ENCODE assay signal across 17 cellular contexts in the genomic region with DNA sequence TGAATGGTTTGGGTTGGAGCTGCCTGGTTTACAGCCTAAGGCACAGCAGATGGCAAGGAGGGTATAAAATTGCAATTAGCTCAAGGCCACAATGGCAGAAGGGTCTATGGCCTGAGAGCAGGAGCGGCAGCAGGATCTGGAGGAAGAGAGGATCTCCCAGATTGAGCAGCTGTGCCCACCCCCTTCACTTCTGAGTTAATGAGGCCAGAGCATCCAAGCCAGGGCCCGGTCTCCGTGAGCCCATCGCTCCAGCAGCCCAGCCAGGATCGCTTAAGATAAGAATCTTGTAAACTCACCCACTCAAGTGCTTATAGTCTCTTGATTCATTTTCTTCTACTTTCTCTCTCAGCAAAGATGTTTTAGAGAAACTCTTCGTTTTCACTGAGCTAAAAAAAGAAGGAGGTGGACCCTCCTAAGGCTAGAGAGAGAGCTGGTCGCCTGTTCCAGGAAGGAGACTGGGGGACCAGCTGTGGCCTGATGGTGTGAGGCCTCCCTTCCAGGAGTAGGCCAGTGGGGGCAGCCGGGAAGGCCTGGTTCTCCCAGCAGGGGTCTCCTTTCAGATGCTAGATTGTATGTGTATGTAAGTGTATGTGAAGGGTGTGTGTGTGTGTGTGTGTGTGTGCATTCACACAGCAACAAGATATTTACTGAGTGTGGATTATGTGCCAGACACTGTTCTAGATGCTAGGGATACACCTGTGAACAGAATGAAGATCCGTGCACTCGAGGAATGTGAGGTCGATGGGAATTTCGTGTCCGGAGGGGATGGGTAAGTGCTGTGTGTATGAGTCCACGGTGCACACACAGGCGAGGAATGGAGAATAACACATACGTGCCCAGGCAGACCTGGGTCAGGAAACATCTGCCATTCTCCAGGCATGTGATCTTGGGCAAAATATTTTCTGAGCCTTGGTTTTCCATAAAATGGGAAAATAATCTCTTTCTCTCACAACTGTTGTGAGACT. TPM values are rescaled to one million over a fixed set of nuclear protein-coding genes. Genes with fewer than 3 reads are reported as not detected.
DNase-seq lines count a peak whose midpoint lies in the region; TF ChIP-seq lines count a peak whose summit lies in the region.
"Had no signal": no experiment of that assay in that cellular context is flagged by ENCODE, and none has a peak within 500 bp of the region (broad histone marks: within the 10 kb centered on the region; RNA-seq: fewer than 3 reads in every experiment).

No MANE protein-coding gene starts in this region.

- H3K27ac Mint-ChIP-seq in neural progenitor cell, result peak overlapping the region; percentile 79

- H3K27me3 ChIP-seq in BE2C (no peaks in the 10 kb centered on the region), neural progenitor cell (no peaks in the 10 kb centered on the region)

- H3K36me3 ChIP-seq in BE2C (no peaks in the 10 kb centered on the region), neural progenitor cell (no peaks in the 10 kb centered on the region)

- no peaks in the 10 kb centered on the region for H3K36me3 Mint-ChIP-seq in neural progenitor cell
- H3K36me3 Mint-ChIP-seq: naive thymus-derived CD4-positive, alpha-beta T cell had no signal

- no peaks in the 10 kb centered on the region for H4K20me1 ChIP-seq in neural progenitor cell (ENCODE audit: low read depth)

- H2AFZ ChIP-seq in neural progenitor cell (replicated peaks), result peak overlapping the region; percentile 50

- TF ChIP-seq CTCF in BE2C (IDR thresholded peaks at IDR 0.05; ENCODE audit: low read depth, low read length) (peak; percentile 39), neural progenitor cell (IDR thresholded peaks at IDR 0.05) (no peak), GM10266 (IDR thresholded peaks at IDR 0.05; ENCODE audit: control insufficient read depth, insufficient read depth, low read depth, missing control alignments) (no peak)

- peaks cover 58% of the 10 kb centered on the region for H3K4me1 Mint-ChIP-seq in neural progenitor cell
- H3K4me1 Mint-ChIP-seq: naive thymus-derived CD4-positive, alpha-beta T cell had no signal

- H3K4me1 ChIP-seq in BE2C (peaks cover 23% of the 10 kb centered on the region), neural progenitor cell (peaks cover 21% of the 10 kb centered on the region)

- H3K27ac ChIP-seq in neural progenitor cell, result no peak overlapping the region
- no peak overlapping the region for H3K27ac ChIP-seq in substantia nigra (ENCODE audit: low read depth, low read length, poor library complexity, severe bottlenecking)

- H3K9me3 ChIP-seq in BE2C (no peaks in the 10 kb centered on the region), neural progenitor cell (ENCODE audit: low read depth) (no peaks in the 10 kb centered on the region)

- peaks cover 19% of the 10 kb centered on the region for H3K27me3 Mint-ChIP-seq in neural progenitor cell (ENCODE audit: insufficient read depth, low read depth)

- no peak overlapping the region for H3K9ac ChIP-seq in neural progenitor cell

- peaks cover 3% of the 10 kb centered on the region for H3F3A ChIP-seq in neural progenitor cell (ENCODE audit: low read depth)

- H3K9me3 Mint-ChIP-seq in neural progenitor cell, result no peaks in the 10 kb centered on the region

- no peak overlapping the region for H3K4me2 ChIP-seq in neural progenitor cell

- no peak overlapping the region for H3K4me3 Mint-ChIP-seq in neural progenitor cell
- H3K4me3 Mint-ChIP-seq: naive thymus-derived CD4-positive, alpha-beta T cell had no signal

- DNase-seq in BE2C, result peak; percentile 80
- peak; percentile 46 for DNase-seq in NCI-H2171 (lab: John Stamatoyannopoulos, UW)
- DNase-seq in dermis blood vessel endothelial cell, result peak; percentile 61
- DNase-seq in neural progenitor cell (ENCODE audit: low spot score), result peak; percentile 27
- no peak for DNase-seq in HT-29 (ENCODE audit: low spot score)
- DNase-seq in hepatic stellate cell (ENCODE audit: low spot score), result no peak
- no peak for DNase-seq in substantia nigra (lab: John Stamatoyannopoulos, UW)
- no peak for DNase-seq in GM10266 (ENCODE audit: extremely low spot score)
- DNase-seq: activated CD8-positive, alpha-beta memory T cell treated with anti-CD3 and anti-CD28 coated beads, Interleukin-2, amount 50 U/mL, for 4 hours; DMS153; head of caudate nucleus; left cardiac atrium; naive thymus-derived CD4-positive, alpha-beta T cell; NCI-H1092 treated with DMSO at 0.1 percent for 48 hours; NCI-H510A treated with DMSO at 0.1 percent for 48 hours; stimulated activated naive CD4-positive, alpha-beta T cell treated with Interleukin-2 at 50 U/mL for 16 hours; T-helper 2 cell had no signal

- no peaks in the 10 kb centered on the region for H3K79me2 ChIP-seq in neural progenitor cell (ENCODE audit: low read depth)

- no peak overlapping the region for H3K4me3 ChIP-seq in BE2C (ENCODE audit: low read depth, low read length)
- H3K4me3 ChIP-seq in neural progenitor cell, result no peak overlapping the region

RNA-seq across cellular contexts. Expression of gene MAGEF1, which starts 18.6 kb away (rescaled TPM):
- 190 TPM for polyA plus RNA-seq in BE2C (2012; ENCODE audit: insufficient read depth, insufficient read length, low read depth)
- total RNA-seq in dermis blood vessel endothelial cell, result 12.4 and 12.9 TPM in 2 replicates
- total RNA-seq in neural progenitor cell (ENCODE audit: low replicate concordance), result 73.9 and 88.1 TPM in 2 replicates
- 30.9 and 33.8 TPM in 2 replicates for total RNA-seq in HT-29 (2014; rRNA removed; shearing (Covaris generic))

Comparison
In these comparisons a context has a peak if more than half of its experiments do, and no peak if none do; other contexts are left out.
1. DNase-seq: peak in BE2C (single experiment), NCI-H2171 (single experiment), dermis blood vessel endothelial cell (single experiment) and neural progenitor cell (single experiment); none in HT-29 (single experiment), hepatic stellate cell (single experiment), substantia nigra (0 of 49) and GM10266 (single experiment).